ENCODE assay signal across 17 cellular contexts in genomic region chr2:124145982-124146381, GRCh38.
"Had no signal": no experiment of that assay in that cellular context is flagged by ENCODE, and none has a peak within 500 bp of the region (broad histone marks: within the 10 kb centered on the region; RNA-seq: fewer than 3 reads in every experiment).

No MANE protein-coding gene starts in this region.

- H3K4me3 ChIP-seq: coronary artery, left ventricle myocardium inferior, spleen, tibial nerve, vagina had no signal

- H3K9me3 ChIP-seq: left ventricle myocardium inferior, tibial nerve, vagina had no signal

- H3K36me3 Mint-ChIP-seq: stimulated activated naive B cell treated with anti-CD40 and anti-IgM and Interleukin-4, amounts not matched to agents 10 μg/mL and 1 μg/mL and 100 μg/mL, for 72 hours had no signal

- FAIRE-seq: keratinocyte had no signal

- H3K4me1 Mint-ChIP-seq: nephron; stimulated activated naive B cell treated with anti-CD40 and anti-IgM and Interleukin-4, amounts not matched to agents 10 μg/mL and 1 μg/mL and 100 μg/mL, for 72 hours had no signal

- H3K4me3 Mint-ChIP-seq: nephron; stimulated activated naive B cell treated with anti-CD40 and anti-IgM and Interleukin-4, amounts not matched to agents 10 μg/mL and 1 μg/mL and 100 μg/mL, for 72 hours had no signal

- H3K27ac Mint-ChIP-seq: nephron; stimulated activated naive B cell treated with anti-CD40 and anti-IgM and Interleukin-4, amounts not matched to agents 10 μg/mL and 1 μg/mL and 100 μg/mL, for 72 hours had no signal

- DNase-seq: activated CD4-positive, alpha-beta T cell treated with anti-CD3 and anti-CD28 coated beads, Interleukin-2, amount 50 U/mL, for 4 hours; activated CD4-positive, CD25-positive, alpha-beta regulatory T cell treated with anti-CD3 and anti-CD28 coated beads, Interleukin-2, amount 50 U/mL, for 72 hours; activated naive CD4-positive, alpha-beta T cell treated with anti-CD3 and anti-CD28 coated beads, Interleukin-2, amount 50 U/mL, for 16 hours; activated T-cell treated with anti-CD3 and anti-CD28 coated beads, Interleukin-2, amount 50 U/mL, for 1 hour; caudate nucleus; effector CD8-positive, alpha-beta T cell; left ventricle myocardium inferior; mesenchymal stem cell; spleen; stimulated activated CD4-positive, alpha-beta T cell treated with anti-CD3 and anti-CD28 coated beads, Interleukin-1b, Interleukin-23, amount 100 ng/mL, for 48 hours; stimulated activated naive B cell treated with anti-CD40 and anti-IgM and Interleukin-4, amounts not matched to agents 10 μg/mL and 1 μg/mL and 100 μg/mL, for 72 hours had no signal

- ATAC-seq: sciatic nerve; stimulated activated naive B cell treated with anti-CD40 and anti-IgM and Interleukin-4, amounts not matched to agents 10 μg/mL and 1 μg/mL and 100 μg/mL, for 72 hours had no signal

- H3K36me3 ChIP-seq: left ventricle myocardium inferior, spleen, tibial nerve, vagina had no signal

- H3K4me1 ChIP-seq: left ventricle myocardium inferior, spleen, tibial nerve, vagina had no signal

- H3K27me3 Mint-ChIP-seq: stimulated activated naive B cell treated with anti-CD40 and anti-IgM and Interleukin-4, amounts not matched to agents 10 μg/mL and 1 μg/mL and 100 μg/mL, for 72 hours had no signal

- H3K27ac ChIP-seq: coronary artery, left ventricle myocardium inferior, spleen, tibial nerve, vagina had no signal
